8 cellular contexts compared by ENCODE assay signal in genomic region chr1:23867542-23867952, GRCh38. TPM values are rescaled to one million over a fixed set of nuclear protein-coding genes. Genes with fewer than 3 reads are reported as not detected.
DNase-seq lines count a peak whose midpoint lies in the region; TF ChIP-seq lines count a peak whose summit lies in the region.

No MANE protein-coding gene starts in this region.

- TF ChIP-seq POLR2A in breast epithelium (IDR thresholded peaks at IDR 0.05), result no peak

- no peaks in the 10 kb centered on the region for H3K9me3 Mint-ChIP-seq in activated naive CD4-positive, alpha-beta T cell treated with anti-CD3 and anti-CD28 coated beads, Interleukin-2, amount 10 ng/mL, durations not matched to agents 7 days and 5 days

- peak overlapping the region; percentile 70 for H3K4me3 Mint-ChIP-seq in activated naive CD4-positive, alpha-beta T cell treated with anti-CD3 and anti-CD28 coated beads, Interleukin-2, amount 10 ng/mL, durations not matched to agents 7 days and 5 days

- CTCF ChIA-PET in activated naive CD4-positive, alpha-beta T cell treated with anti-CD3 and anti-CD28 coated beads, Interleukin-2, amount 10 ng/mL, durations not matched to agents 7 days and 5 days (lab: Charles Lee), result interaction anchor here (0.8 to 1.0 kb wide), 2 partner anchors 58 to 95 kb away, joined by 3 read pairs; no protein-coding TSS in a partner anchor

- no peak overlapping the region for H3K27ac ChIP-seq in HUES6 (ENCODE audit: low read depth, low read length)
- peak overlapping the region; percentile 62 to 65 for H3K27ac ChIP-seq in breast epithelium
- H3K27ac ChIP-seq in mesodermal cell (ENCODE audit: low read depth, low read length, severe bottlenecking), result no peak overlapping the region

- peaks cover 26% of the 10 kb centered on the region for H3K4me1 Mint-ChIP-seq in activated naive CD4-positive, alpha-beta T cell treated with anti-CD3 and anti-CD28 coated beads, Interleukin-2, amount 10 ng/mL, durations not matched to agents 7 days and 5 days

- peak overlapping the region; percentile 7 for H3K27ac Mint-ChIP-seq in activated naive CD4-positive, alpha-beta T cell treated with anti-CD3 and anti-CD28 coated beads, Interleukin-2, amount 10 ng/mL, durations not matched to agents 7 days and 5 days

- H3K4me1 ChIP-seq in HUES6 (ENCODE audit: control insufficient read depth, insufficient read depth, low read length) (peaks cover 10% of the 10 kb centered on the region; the same call in 1 of the 2 replicates), breast epithelium (no peaks in the 10 kb centered on the region), mesodermal cell (ENCODE audit: control insufficient read depth, insufficient read depth, low read length, poor library complexity, severe bottlenecking) (no peaks in the 10 kb centered on the region)

- intact Hi-C loops in breast epithelium (cut with DNase I; ENCODE audit: low total_unique reads), result no loop called here

- H3K4me3 ChIP-seq in HUES6 (ENCODE audit: low read depth, low read length) (peak overlapping the region; percentile 86), breast epithelium (peak overlapping the region; percentile 70 to 82 (median 79)), mesodermal cell (ENCODE audit: extremely low read depth, insufficient read depth, low read length, poor library complexity, severe bottlenecking) (peak overlapping the region; percentile 59)

- DNase-seq in activated naive CD4-positive, alpha-beta T cell treated with anti-CD3 and anti-CD28 coated beads, Interleukin-2, amount 10 ng/mL, durations not matched to agents 7 days and 5 days, result peak; percentile 56
- DNase-seq in activated naive CD4-positive, alpha-beta T cell treated with anti-CD3 and anti-CD28 coated beads, Interleukin-2, amount 50 U/mL, for 16 hours, result no peak
- DNase-seq in breast epithelium (ENCODE audit: low spot score in 2 of 2) (no peak), AG08396 (ENCODE audit: low spot score) (no peak), amniotic stem cell (lab: John Stamatoyannopoulos, UW) (no peak)
- no peak for DNase-seq in stimulated activated CD4-positive, alpha-beta T cell treated with anti-CD3 and anti-CD28 coated beads, Interleukin-4, amount 100 ng/mL, for 1 hour

- no peaks in the 10 kb centered on the region for H3K9me3 ChIP-seq in HUES6 (ENCODE audit: control insufficient read depth, insufficient read depth, low read depth, low read length)
- H3K9me3 ChIP-seq in breast epithelium, result no peaks in the 10 kb centered on the region
- H3K9me3 ChIP-seq in mesodermal cell (ENCODE audit: control insufficient read depth, low read length), result no peaks in the 10 kb centered on the region

- WGBS in mesodermal cell (ENCODE audit: insufficient coverage in 2 of 2), 2 experiments, result 3 to 9% methylated on average over 12 to 22 of the region's 24 CpGs

- H3K27me3 ChIP-seq in HUES6 (ENCODE audit: control insufficient read depth, insufficient read depth, low read length) (peaks cover 42% of the 10 kb centered on the region), breast epithelium (no peaks in the 10 kb centered on the region)

- H3K27me3 Mint-ChIP-seq in activated naive CD4-positive, alpha-beta T cell treated with anti-CD3 and anti-CD28 coated beads, Interleukin-2, amount 10 ng/mL, durations not matched to agents 7 days and 5 days, result peaks cover 20% of the 10 kb centered on the region

- peaks cover 2% of the 10 kb centered on the region for H3K36me3 Mint-ChIP-seq in activated naive CD4-positive, alpha-beta T cell treated with anti-CD3 and anti-CD28 coated beads, Interleukin-2, amount 10 ng/mL, durations not matched to agents 7 days and 5 days

- peak overlapping the region; percentile 36 for H3K9ac ChIP-seq in HUES6 (ENCODE audit: low read length)

- H3K36me3 ChIP-seq in HUES6 (ENCODE audit: control insufficient read depth, insufficient read depth, low read length) (no peaks in the 10 kb centered on the region), breast epithelium (no peaks in the 10 kb centered on the region), mesodermal cell (ENCODE audit: control insufficient read depth, insufficient read depth, low read length) (no peaks in the 10 kb centered on the region)

- TF ChIP-seq CTCF in breast epithelium (IDR thresholded peaks at IDR 0.05), result no peak

RNA-seq across cellular contexts. Expression of gene FUCA1, which starts 0.5 kb away (rescaled TPM):
- total RNA-seq in breast epithelium, result 10 to 100 TPM; 26.9 to 45.3 (median 44.2) TPM
- polyA plus RNA-seq in mesodermal cell (2013, experiment 1 of 2), result 4.1 TPM
- 3.3 TPM for polyA plus RNA-seq in mesodermal cell (2013, experiment 2 of 2)

RNA-seq across cellular contexts. Expression of gene HMGCL, which starts 42.3 kb away (rescaled TPM):
- total RNA-seq in breast epithelium, result 10 to 100 TPM; 31.7 to 42.4 (median 39.0) TPM
- 32.7 TPM for polyA plus RNA-seq in mesodermal cell (2013, experiment 1 of 2)
- 31.2 TPM for polyA plus RNA-seq in mesodermal cell (2013, experiment 2 of 2)

RNA-seq across cellular contexts. Expression of gene CNR2, which starts 45.6 kb away (rescaled TPM):
- under 1 TPM in 1 of 3 donors, not detected in 2; under 0.01 TPM for total RNA-seq in breast epithelium
- polyA plus RNA-seq in mesodermal cell (2013, experiment 1 of 2), result not detected
- not detected for polyA plus RNA-seq in mesodermal cell (2013, experiment 2 of 2)

Comparison
In these comparisons a context has a peak if more than half of its experiments do, and no peak if none do; other contexts are left out.
1. H3K27ac ChIP-seq: peak in breast epithelium (2 of 2); none in HUES6 (single experiment) and mesodermal cell (single experiment).
2. Peak in every context shown above with its lines, with median percentiles within 50 percentile points of each other: H3K4me3 ChIP-seq.